In the genomic region with DNA sequence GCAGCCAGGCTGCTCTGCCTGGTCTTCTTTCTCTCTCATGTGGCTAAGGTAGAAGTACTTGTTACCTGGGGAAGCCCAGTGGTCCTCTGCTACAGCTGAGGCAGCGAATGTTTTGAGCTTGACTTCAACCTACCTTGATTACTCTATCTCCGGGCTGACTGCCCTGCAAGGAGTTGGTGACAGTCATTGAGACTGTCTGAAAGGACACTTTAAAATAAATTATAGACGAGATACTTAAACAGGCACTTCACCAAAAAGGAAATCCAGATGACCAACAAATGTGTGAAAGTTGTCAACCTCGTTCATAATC, we compare ENCODE assay signal across 9 cellular contexts. TPM values are rescaled to one million over a fixed set of nuclear protein-coding genes. Genes with fewer than 3 reads are reported as not detected.
DNase-seq lines count a peak whose midpoint lies in the region; ATAC-seq, FAIRE-seq and TF ChIP-seq lines count a peak whose summit lies in the region.
"Had no signal": no experiment of that assay in that cellular context is flagged by ENCODE, and none has a peak within 500 bp of the region (broad histone marks: within the 10 kb centered on the region; RNA-seq: fewer than 3 reads in every experiment).

No MANE protein-coding gene starts in this region.

- WGBS in pancreas, 2 donors = 25 to 26% methylated on average over 4 of the region's 4 CpGs

- H3K9me3 ChIP-seq in effector memory CD4-positive, alpha-beta T cell (ENCODE audit: control insufficient read depth, low read length) = no peaks in the 10 kb centered on the region
- no peaks in the 10 kb centered on the region for H3K9me3 ChIP-seq in pancreas

- intact Hi-C loops in pancreas (cut with DNase I) = no loop called here

- peak overlapping the region; percentile 95 for H3K4me3 ChIP-seq in Jurkat, Clone E6-1 (ENCODE audit: low read length)
- H3K4me3 ChIP-seq in effector memory CD4-positive, alpha-beta T cell (ENCODE audit: insufficient read depth, low read depth, low read length, poor library complexity, severe bottlenecking) = peak overlapping the region; percentile 88
- H3K4me3 ChIP-seq in pancreas = peak overlapping the region in 3 of 4 donors; percentile 68 to 97 (median 68)

- TF ChIP-seq POLR2A in GM12891 (IDR thresholded peaks at IDR 0.05; ENCODE audit: low read depth, low read length) = no peak

- no peaks in the 10 kb centered on the region for H3K4me1 ChIP-seq in effector memory CD4-positive, alpha-beta T cell (ENCODE audit: control insufficient read depth, insufficient read depth, low read length, poor library complexity, severe bottlenecking)
- H3K4me1 ChIP-seq in pancreas = no peaks in the 10 kb centered on the region

- DNase-seq in Jurkat, Clone E6-1 (ENCODE audit: low read depth, low spot score) = no peak
- DNase-seq in effector memory CD4-positive, alpha-beta T cell = no peak
- DNase-seq in pancreas (no peak), AG20443 (ENCODE audit: low spot score) (no peak), GM12891 (ENCODE audit: insufficient read length, low spot score) (no peak), dedifferentiated amniotic fluid mesenchymal stem cell (ENCODE audit: extremely low spot score) (no peak), EL (no peak)

- no peaks in the 10 kb centered on the region for H3K27me3 ChIP-seq in effector memory CD4-positive, alpha-beta T cell (replicated peaks; ENCODE audit: control insufficient read depth, insufficient read depth, low read length, poor library complexity, severe bottlenecking)
- H3K27me3 ChIP-seq in pancreas = no peaks in the 10 kb centered on the region

- FAIRE-seq in pancreas (lab: Jason Lieb, UNC) (no peak), GM12891 (lab: Jason Lieb, UNC) (no peak)

- H3K36me3 ChIP-seq in effector memory CD4-positive, alpha-beta T cell (ENCODE audit: control insufficient read depth, insufficient read depth, low read length) = no peaks in the 10 kb centered on the region
- H3K36me3 ChIP-seq in pancreas = no peaks in the 10 kb centered on the region

- TF ChIP-seq CTCF in pancreas (IDR thresholded peaks at IDR 0.05) = no peak

- ATAC-seq in GM18502 (IDR thresholded peaks at IDR 0.05; ENCODE audit: poor library complexity, unreplicated experiment) (peak; percentile 58), pancreas (peak in 1 of 4 donors; percentile 25)

- no peak overlapping the region for H3K27ac ChIP-seq in effector memory CD4-positive, alpha-beta T cell (ENCODE audit: insufficient read depth, low read length, poor library complexity, severe bottlenecking)
- H3K27ac ChIP-seq in pancreas = no peak overlapping the region
- H3K27ac ChIP-seq: epithelial cell of prostate had no signal

TF ChIP-seq in GM12891, 5 proteins besides CTCF, POLR2A, EP300 and RAD21:
- TF ChIP-seq TAF1 (IDR thresholded peaks at IDR 0.05; ENCODE audit: low read depth, low read length) = no peak
- no peak for TF ChIP-seq PAX5 (IDR thresholded peaks at IDR 0.05; ENCODE audit: insufficient read depth, low read length, severe bottlenecking)
- TF ChIP-seq POLR2AphosphoS5 (IDR thresholded peaks at IDR 0.05; ENCODE audit: low read depth, low read length) = no peak
- TF ChIP-seq SPI1 (IDR thresholded peaks at IDR 0.05; ENCODE audit: low read depth, low read length) = no peak
- no peak for TF ChIP-seq POU2F2 (IDR thresholded peaks at IDR 0.05; ENCODE audit: low read depth, low read length)

RNA-seq across cellular contexts. Expression of gene CIT, which starts 0.5 kb away (rescaled TPM):
- polyA plus RNA-seq in Jurkat, Clone E6-1 (2012; ENCODE audit: insufficient read depth, insufficient read length) = 28.2 TPM
- 1 to 10 TPM in 2 of 6 donors, under 1 TPM in 4; 0.56 to 2.7 (median 0.84) TPM for total RNA-seq in pancreas
- 1 to 10 TPM in 1 of 2 donors, under 1 TPM in 1; 0.38 to 1.0 TPM for polyA plus RNA-seq in pancreas
- 10.3 TPM for polyA plus RNA-seq in GM12891 (2012; ENCODE audit: low read depth, missing spikeins)
